ENCODE assay signal across 29 cellular contexts in genomic region chr3:151100076-151100475, GRCh38. TPM values are rescaled to one million over a fixed set of nuclear protein-coding genes. Genes with fewer than 3 reads are reported as not detected.
"Had no signal": no experiment of that assay in that cellular context is flagged by ENCODE, and none has a peak within 500 bp of the region (broad histone marks: within the 10 kb centered on the region; RNA-seq: fewer than 3 reads in every experiment).

No MANE protein-coding gene starts in this region.

- H3K9me3 ChIP-seq: ovary, psoas muscle, right lobe of liver, sigmoid colon, suprapubic skin, testis, tibial artery, transverse colon, upper lobe of left lung, vagina had no signal

- H2AFZ ChIP-seq: neural progenitor cell, parathyroid adenoma had no signal

- H3K36me3 Mint-ChIP-seq: natural killer cell treated with Interleukin-12 subunit alpha and Interleukin-12 subunit beta and Interleukin-15 and Interleukin-18, amount 100 ng/mL, for 72 hours; stimulated activated effector memory CD8-positive, alpha-beta T cell treated with anti-CD3 and anti-CD28 coated beads, Interleukin-12 subunit alpha, Interleukin-12 subunit beta, amount 100 ng/mL, for 72 hours had no signal

- H3K9me3 Mint-ChIP-seq: natural killer cell treated with Interleukin-12 subunit alpha and Interleukin-12 subunit beta and Interleukin-15 and Interleukin-18, amount 100 ng/mL, for 72 hours; stimulated activated effector memory CD8-positive, alpha-beta T cell treated with anti-CD3 and anti-CD28 coated beads, Interleukin-12 subunit alpha, Interleukin-12 subunit beta, amount 100 ng/mL, for 72 hours had no signal

- H3K4me2 ChIP-seq: neural progenitor cell had no signal

- H3K27me3 Mint-ChIP-seq: progenitor cell of endocrine pancreas had no signal

- H3K36me3 ChIP-seq: neural progenitor cell, ovary, right lobe of liver, sigmoid colon, suprapubic skin, tibial artery, transverse colon, upper lobe of left lung, vagina had no signal

- H3K4me3 ChIP-seq: neural progenitor cell, ovary, psoas muscle, right lobe of liver, sigmoid colon, suprapubic skin, testis, tibial artery, transverse colon, upper lobe of left lung, vagina had no signal

- H3K4me3 Mint-ChIP-seq: naive B cell; naive thymus-derived CD8-positive, alpha-beta T cell; natural killer cell treated with Interleukin-12 subunit alpha and Interleukin-12 subunit beta and Interleukin-15 and Interleukin-18, amount 100 ng/mL, for 72 hours; neural progenitor cell; stimulated activated effector memory CD8-positive, alpha-beta T cell treated with anti-CD3 and anti-CD28 coated beads, Interleukin-12 subunit alpha, Interleukin-12 subunit beta, amount 100 ng/mL, for 72 hours; stimulated activated naive B cell treated with anti-CD40 and anti-IgM and Interleukin-4, amounts not matched to agents 10 μg/mL and 1 μg/mL and 100 μg/mL, for 72 hours; stimulated activated naive CD8-positive, alpha-beta T cell treated with anti-CD3 and anti-CD28 coated beads, Interleukin-15, Interleukin-2, amounts not matched to agents 100 ng/mL and 50 ng/mL, for 24 hours had no signal

- H3K4me1 ChIP-seq: parathyroid adenoma, psoas muscle, right lobe of liver, sigmoid colon, suprapubic skin, testis, tibial artery, transverse colon, upper lobe of left lung, vagina had no signal

- H3K9ac ChIP-seq: neural progenitor cell, parathyroid adenoma had no signal

- H3K27ac Mint-ChIP-seq: naive B cell; naive thymus-derived CD8-positive, alpha-beta T cell; natural killer cell treated with Interleukin-12 subunit alpha and Interleukin-12 subunit beta and Interleukin-15 and Interleukin-18, amount 100 ng/mL, for 72 hours; neural progenitor cell; progenitor cell of endocrine pancreas; stimulated activated effector memory CD8-positive, alpha-beta T cell treated with anti-CD3 and anti-CD28 coated beads, Interleukin-12 subunit alpha, Interleukin-12 subunit beta, amount 100 ng/mL, for 72 hours; stimulated activated naive B cell treated with anti-CD40 and anti-IgM and Interleukin-4, amounts not matched to agents 10 μg/mL and 1 μg/mL and 100 μg/mL, for 72 hours; stimulated activated naive CD8-positive, alpha-beta T cell treated with anti-CD3 and anti-CD28 coated beads, Interleukin-15, Interleukin-2, amounts not matched to agents 100 ng/mL and 50 ng/mL, for 24 hours had no signal

- DNase-seq: naive B cell; naive thymus-derived CD8-positive, alpha-beta T cell; occipital lobe; ovary; posterior cingulate gyrus; psoas muscle; right cardiac atrium; right lobe of liver; sigmoid colon; small intestine; stimulated activated CD4-positive, alpha-beta T cell treated with anti-CD3 and anti-CD28 coated beads, Interleukin-15, amount 100 ng/mL, for 24 hours; stimulated activated CD4-positive, alpha-beta T cell treated with anti-CD3 and anti-CD28 coated beads, Interleukin-2, amount 100 ng/mL, for 24 hours; stimulated activated CD4-positive, alpha-beta T cell treated with anti-CD3 and anti-CD28 coated beads, Interleukin-2, amount 100 ng/mL, for 48 hours; stimulated activated CD4-positive, alpha-beta T cell treated with anti-CD3 and anti-CD28 coated beads, Interleukin-4, amount 100 ng/mL, for 24 hours; stimulated activated naive B cell treated with anti-CD40 and anti-IgM and Interleukin-4, amounts not matched to agents 10 μg/mL and 1 μg/mL and 100 μg/mL, for 72 hours; stimulated activated naive CD4-positive, alpha-beta T cell treated with Interleukin-2 at 50 U/mL for 16 hours; substantia nigra; testis; tibial artery; transverse colon; upper lobe of left lung had no signal

- H3K27ac ChIP-seq: neural progenitor cell, ovary, parathyroid adenoma, psoas muscle, right lobe of liver, sigmoid colon, suprapubic skin, testis, tibial artery, transverse colon, upper lobe of left lung, vagina had no signal

- H3K4me1 Mint-ChIP-seq: naive B cell; naive thymus-derived CD8-positive, alpha-beta T cell; stimulated activated effector memory CD8-positive, alpha-beta T cell treated with anti-CD3 and anti-CD28 coated beads, Interleukin-12 subunit alpha, Interleukin-12 subunit beta, amount 100 ng/mL, for 72 hours; stimulated activated naive B cell treated with anti-CD40 and anti-IgM and Interleukin-4, amounts not matched to agents 10 μg/mL and 1 μg/mL and 100 μg/mL, for 72 hours had no signal

- H3K27me3 ChIP-seq: neural progenitor cell, ovary, right lobe of liver, sigmoid colon, testis, transverse colon, upper lobe of left lung, vagina had no signal

RNA-seq across cellular contexts. Expression of gene MED12L, which starts 14.6 kb away (rescaled TPM):
- polyA plus RNA-seq: naive thymus-derived CD8-positive, alpha-beta T cell had no signal
